Comparison of ENCODE assay signal across 9 cellular contexts in genomic region chr20:5168582-5169396, GRCh38. TPM values are rescaled to one million over a fixed set of nuclear protein-coding genes. Genes with fewer than 3 reads are reported as not detected.
DNase-seq lines count a peak whose midpoint lies in the region; ATAC-seq lines count a peak whose summit lies in the region.
"Had no signal": no experiment of that assay in that cellular context is flagged by ENCODE, and none has a peak within 500 bp of the region (broad histone marks: within the 10 kb centered on the region; RNA-seq: fewer than 3 reads in every experiment).

No MANE protein-coding gene starts in this region.

- peak overlapping the region; percentile 37 for H3K27ac ChIP-seq in naive thymus-derived CD4-positive, alpha-beta T cell (ENCODE audit: low read depth, low read length)
- H3K27ac ChIP-seq: 22Rv1 had no signal

- no peaks in the 10 kb centered on the region for H3K27me3 ChIP-seq in naive thymus-derived CD4-positive, alpha-beta T cell (ENCODE audit: control insufficient read depth in 2 of 2, insufficient read depth in 2 of 2, low read length in 2 of 2)

- H3K4me3 ChIP-seq in naive thymus-derived CD4-positive, alpha-beta T cell (ENCODE audit: low read length): no peak overlapping the region

- H3K4me3 Mint-ChIP-seq in naive thymus-derived CD4-positive, alpha-beta T cell: peak overlapping the region; percentile 11 to 77 (median 53)

- POLR2A ChIA-PET in naive thymus-derived CD4-positive, alpha-beta T cell (lab: Charles Lee): interaction anchor here (0.9 kb wide), 1 partner anchor 42 kb away, joined by 5 read pairs; the partner anchor contains the start of gene CDS2

- H3K4me1 Mint-ChIP-seq in naive thymus-derived CD4-positive, alpha-beta T cell: peaks cover 59 to 93% (median 74%) of the 10 kb centered on the region in 7 donors

- peak; percentile 27 for DNase-seq in NCI-H146 (lab: John Stamatoyannopoulos, UW)
- no peak for DNase-seq in NCI-H146 treated with DMSO at 0.1 percent for 48 hours (lab: John Stamatoyannopoulos, UW; ENCODE audit: unreplicated experiment)
- peak; percentile 60 for DNase-seq in NCI-H524 treated with DMSO at 0.1 percent for 48 hours (lab: John Stamatoyannopoulos, UW)
- DNase-seq in dermis blood vessel endothelial cell: peak; percentile 82
- no peak for DNase-seq in naive thymus-derived CD4-positive, alpha-beta T cell
- DNase-seq in HuH-7.5 (ENCODE audit: low spot score): no peak
- no peak for DNase-seq in ureter (ENCODE audit: low spot score)

- H3K9me3 ChIP-seq in naive thymus-derived CD4-positive, alpha-beta T cell (ENCODE audit: control insufficient read depth in 2 of 3, low read length in 3 of 3): no peaks in the 10 kb centered on the region

- no peaks in the 10 kb centered on the region for H3K27me3 Mint-ChIP-seq in naive thymus-derived CD4-positive, alpha-beta T cell

- H3K4me1 ChIP-seq in naive thymus-derived CD4-positive, alpha-beta T cell (ENCODE audit: control insufficient read depth in 2 of 2, insufficient read depth in 2 of 2, low read length in 2 of 2): peaks cover 0 to 21% of the 10 kb centered on the region in 2 donors

- peak overlapping the region; percentile 77 to 93 (median 90) for H3K27ac Mint-ChIP-seq in naive thymus-derived CD4-positive, alpha-beta T cell

- peak; percentile 37 for ATAC-seq in naive thymus-derived CD4-positive, alpha-beta T cell
- ATAC-seq in HG03457 (IDR thresholded peaks at IDR 0.05; ENCODE audit: unreplicated experiment): no peak

- peaks cover 0 to 8% (median under 1%) of the 10 kb centered on the region in 3 experiments for H3K36me3 ChIP-seq in naive thymus-derived CD4-positive, alpha-beta T cell (ENCODE audit: control insufficient read depth in 2 of 3, insufficient read depth in 3 of 3, low read length in 3 of 3)

- intact Hi-C loops in naive thymus-derived CD4-positive, alpha-beta T cell (cut with micrococcal nuclease): loop anchor here in 1 of 2 donors (2.0 kb wide), 1 partner anchor 42 kb away; the partner anchor contains the start of gene CDS2

- CTCF ChIA-PET in naive thymus-derived CD4-positive, alpha-beta T cell (lab: Charles Lee): no interaction called here

- no peaks in the 10 kb centered on the region for H3K9me3 Mint-ChIP-seq in naive thymus-derived CD4-positive, alpha-beta T cell

- peaks cover 0 to 4% (median 0%) of the 10 kb centered on the region in 5 donors for H3K36me3 Mint-ChIP-seq in naive thymus-derived CD4-positive, alpha-beta T cell

RNA-seq across cellular contexts. Expression of gene CDS2, which starts 42.0 kb away (rescaled TPM):
- total RNA-seq in dermis blood vessel endothelial cell (71.5 and 105 TPM in 2 replicates), ureter (58.1 TPM)
- total RNA-seq in naive thymus-derived CD4-positive, alpha-beta T cell: 10 to 100 TPM; 48.3 to 58.3 (median 57.8) TPM
- polyA plus RNA-seq in naive thymus-derived CD4-positive, alpha-beta T cell: 10 to 100 TPM; 34.9 to 37.8 TPM

RNA-seq across cellular contexts. Expression of gene PCNA, which starts 49.0 kb away (rescaled TPM):
- total RNA-seq in dermis blood vessel endothelial cell (131 and 240 TPM in 2 replicates), ureter (52.0 TPM)
- total RNA-seq in naive thymus-derived CD4-positive, alpha-beta T cell: 100 to 1,000 TPM in 1 of 5 experiments, 10 to 100 TPM in 4; 21.6 to 392 (median 39.3) TPM
- polyA plus RNA-seq in naive thymus-derived CD4-positive, alpha-beta T cell: 10 to 100 TPM; 48.3 to 67.4 TPM

RNA-seq across cellular contexts. Expression of gene TMEM230, which starts 55.9 kb away (rescaled TPM):
- total RNA-seq in dermis blood vessel endothelial cell (57.3 and 75.4 TPM in 2 replicates), ureter (125 TPM)
- total RNA-seq in naive thymus-derived CD4-positive, alpha-beta T cell: 10 to 100 TPM; 48.5 to 91.7 (median 75.5) TPM
- 100 to 1,000 TPM; 187 to 192 TPM for polyA plus RNA-seq in naive thymus-derived CD4-positive, alpha-beta T cell

Comparison
In these comparisons a context has a peak if more than half of its experiments do, and no peak if none do; other contexts are left out.
1. DNase-seq: peak in NCI-H146 (single experiment), NCI-H524 treated with DMSO at 0.1 percent for 48 hours (single experiment) and dermis blood vessel endothelial cell (single experiment); none in NCI-H146 treated with DMSO at 0.1 percent for 48 hours (single experiment), naive thymus-derived CD4-positive, alpha-beta T cell (0 of 9), HuH-7.5 (single experiment) and ureter (single experiment).